Comparison of ENCODE assay signal across 30 cellular contexts in the genomic region with DNA sequence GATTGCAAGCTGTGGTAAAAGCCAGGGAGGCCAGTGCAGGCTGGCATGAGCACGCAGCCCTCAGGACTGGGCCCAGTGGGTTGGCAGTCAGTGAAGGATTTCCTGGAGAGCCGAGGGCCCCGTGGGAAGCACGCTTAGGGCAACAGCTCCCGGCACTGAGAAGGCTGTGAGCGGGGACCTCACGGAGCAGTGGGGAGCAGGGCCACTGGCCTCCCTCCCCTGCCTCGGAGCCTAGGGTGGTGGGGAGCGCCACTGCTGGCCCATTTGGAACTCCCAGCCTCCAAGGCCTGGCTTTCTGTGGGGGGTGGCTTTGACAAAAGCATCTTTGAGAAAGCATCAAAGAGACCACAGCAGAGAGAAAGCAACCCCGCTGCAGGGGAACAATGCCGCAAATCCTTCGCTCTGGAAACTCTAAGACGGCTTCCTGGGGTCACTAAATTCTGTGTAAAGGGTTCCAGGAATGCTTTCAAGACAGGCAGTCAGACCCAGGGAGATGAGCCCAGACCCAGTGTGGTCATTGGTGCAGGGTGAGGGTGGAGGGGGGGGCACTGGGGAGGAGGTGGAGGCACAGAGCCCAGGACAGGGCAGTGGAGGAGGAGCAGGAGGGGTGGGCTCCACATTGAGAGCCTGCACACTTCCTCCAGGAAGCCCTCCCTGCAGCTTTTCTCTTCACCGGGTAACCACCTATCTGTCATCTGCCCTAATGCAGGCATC. TPM values are rescaled to one million over a fixed set of nuclear protein-coding genes. Genes with fewer than 3 reads are reported as not detected.
DNase-seq lines count a peak whose midpoint lies in the region; ATAC-seq, FAIRE-seq and TF ChIP-seq lines count a peak whose summit lies in the region.
"Had no signal": no experiment of that assay in that cellular context is flagged by ENCODE, and none has a peak within 500 bp of the region (broad histone marks: within the 10 kb centered on the region; RNA-seq: fewer than 3 reads in every experiment).

No MANE protein-coding gene starts in this region.

- no peak for FAIRE-seq in RCC 7860 (lab: Jason Lieb, UNC)
- FAIRE-seq: G401.6 had no signal

- DNase-seq in NT2/D1 (ENCODE audit: low read depth, low spot score) (peak; percentile 76), iPS DF 19.7 (ENCODE audit: low read depth, low spot score) (peak; percentile 45), neural crest cell (ENCODE audit: low read depth, low spot score) (peak; percentile 23), RCC 7860 (ENCODE audit: low spot score) (no peak), SIG-M5 treated with dmso at 0.1 percent for 504 hours (lab: John Stamatoyannopoulos, UW; ENCODE audit: unreplicated experiment) (no peak)
- no peak for DNase-seq in activated CD4-positive, alpha-beta T cell treated with anti-CD3 and anti-CD28 coated beads for 1 hour
- DNase-seq: activated CD4-positive, alpha-beta T cell treated with anti-CD3 and anti-CD28 coated beads, Interleukin-2, amount 50 U/mL, for 4 hours; activated naive CD4-positive, alpha-beta T cell treated with Interleukin-2 at 50 U/mL for 16 hours; activated T-cell treated with anti-CD3 and anti-CD28 coated beads for 4 hours; CD4-positive, CD25-positive, alpha-beta regulatory T cell; erythroblast; gastrocnemius medialis; GOT3; immature natural killer cell; Karpas-422; NCI-H187; NCI-H226; PC-3; right lobe of liver; stimulated activated CD4-positive, alpha-beta T cell treated with anti-CD3 and anti-CD28 coated beads, Interleukin-15, amount 100 ng/mL, for 24 hours; T-helper 17 cell had no signal

- H3K9ac ChIP-seq in BLaER1 (no peak overlapping the region), NT2/D1 (ENCODE audit: insufficient read length, low read depth) (no peak overlapping the region)

- H3K9me3 ChIP-seq in BLaER1 (no peaks in the 10 kb centered on the region), NT2/D1 (ENCODE audit: insufficient read depth, low read length) (no peaks in the 10 kb centered on the region; the same call in 1 of the 2 replicates)
- H3K9me3 ChIP-seq: gastrocnemius medialis, right lobe of liver, SJSA1, suprapubic skin had no signal

- H3K27me3 ChIP-seq in BLaER1 (no peaks in the 10 kb centered on the region), NT2/D1 (ENCODE audit: insufficient read depth, insufficient read length) (no peaks in the 10 kb centered on the region)
- H3K27me3 ChIP-seq: gastrocnemius medialis, right lobe of liver, SJSA1, suprapubic skin had no signal

- peak overlapping the region; percentile 4; the same call in 1 of the 2 replicates for H3K4me2 ChIP-seq in BLaER1

- TF ChIP-seq CTCF in neural crest cell (conservative IDR thresholded peaks at IDR 0.05): no peak

- no peak overlapping the region for H3K4me3 ChIP-seq in BLaER1
- peak overlapping the region; percentile 18 for H3K4me3 ChIP-seq in NT2/D1 (ENCODE audit: insufficient read length, low read depth)
- H3K4me3 ChIP-seq: gastrocnemius medialis, right lobe of liver, SJSA1, suprapubic skin had no signal

- no peaks in the 10 kb centered on the region for H3K27me3 Mint-ChIP-seq in neural crest cell (ENCODE audit: low read depth)
- H3K27me3 Mint-ChIP-seq: central memory CD8-positive, alpha-beta T cell had no signal

- peaks cover 2% of the 10 kb centered on the region for H3K9me3 Mint-ChIP-seq in neural crest cell
- H3K9me3 Mint-ChIP-seq: central memory CD8-positive, alpha-beta T cell; immature natural killer cell had no signal

- H3K27ac ChIP-seq in BLaER1: no peak overlapping the region
- H3K27ac ChIP-seq: gastrocnemius medialis, right lobe of liver, SJSA1, suprapubic skin had no signal

- no peak for TF ChIP-seq POLR2A in GM18505 (IDR thresholded peaks at IDR 0.05; ENCODE audit: borderline replicate concordance, extremely low read depth, insufficient read depth, insufficient read length)

- H3K4me1 ChIP-seq in BLaER1: peaks cover 21% of the 10 kb centered on the region
- H3K4me1 ChIP-seq in NT2/D1 (ENCODE audit: insufficient read depth, insufficient read length): peaks cover 11% of the 10 kb centered on the region
- H3K4me1 ChIP-seq: gastrocnemius medialis, right lobe of liver, SJSA1, suprapubic skin had no signal

- ATAC-seq in GM18505 (IDR thresholded peaks at IDR 0.05; ENCODE audit: unreplicated experiment): no peak
- ATAC-seq: gastrocnemius medialis, PC-3, T-helper 17 cell had no signal

- H4K20me1 ChIP-seq in BLaER1: no peaks in the 10 kb centered on the region

- peaks cover 38% of the 10 kb centered on the region for H3K4me1 Mint-ChIP-seq in neural crest cell
- H3K4me1 Mint-ChIP-seq: T-helper 17 cell had no signal

- no peak overlapping the region for H3K27ac Mint-ChIP-seq in neural crest cell (ENCODE audit: unreplicated experiment)
- H3K27ac Mint-ChIP-seq: CD4-positive, CD25-positive, alpha-beta regulatory T cell; T-helper 17 cell had no signal

- peaks cover 2% of the 10 kb centered on the region for H3K36me3 Mint-ChIP-seq in neural crest cell (ENCODE audit: low read depth)
- H3K36me3 Mint-ChIP-seq: CD4-positive, CD25-positive, alpha-beta regulatory T cell; immature natural killer cell had no signal

- peak overlapping the region; percentile 74 for H3K4me3 Mint-ChIP-seq in neural crest cell
- H3K4me3 Mint-ChIP-seq: CD4-positive, CD25-positive, alpha-beta regulatory T cell; central memory CD8-positive, alpha-beta T cell; immature natural killer cell; T-helper 17 cell had no signal

- H3K36me3 ChIP-seq in BLaER1 (no peaks in the 10 kb centered on the region), NT2/D1 (ENCODE audit: insufficient read depth, insufficient read length, low read length) (no peaks in the 10 kb centered on the region)
- H3K36me3 ChIP-seq: gastrocnemius medialis, right lobe of liver, SJSA1, suprapubic skin had no signal

RNA-seq across cellular contexts. Expression of a gene that starts 9.5 kb away (rescaled TPM):
- total RNA-seq in neural crest cell: 78.6 and 79.9 TPM in 2 replicates

RNA-seq across cellular contexts. Expression of a gene that starts 27.8 kb away (rescaled TPM):
- not detected in 2 replicates for total RNA-seq in neural crest cell
- total RNA-seq: aorta; CD4-positive, CD25-positive, alpha-beta regulatory T cell; gastrocnemius medialis; liver; osteocyte; PC-3; right lobe of liver; SJSA1; suprapubic skin; T-helper 17 cell had no signal

Comparison
In these comparisons a context has a peak if more than half of its experiments do, and no peak if none do; other contexts are left out.
1. DNase-seq: peak in NT2/D1 (single experiment), iPS DF 19.7 (single experiment) and neural crest cell (single experiment); none in RCC 7860 (single experiment), activated CD4-positive, alpha-beta T cell treated with anti-CD3 and anti-CD28 coated beads for 1 hour (single experiment) and SIG-M5 treated with dmso at 0.1 percent for 504 hours (single experiment).